1 cellular context compared by ENCODE assay signal in genomic region chr11:4094348-4095291, GRCh38.
A peak's percentile ranks its signal among the peaks of the same experiment; 100 is the strongest.
TF ChIP-seq lines count a peak whose summit lies in the region.

Gene RRM1, plus strand, starts transcription at chr11:4094799. Its CDS starts 214 bp downstream, at chr11:4095013.

TF ChIP-seq in HCT116, 20 proteins besides CTCF, POLR2A, EP300 and RAD21 (continued from another document):
- TF ChIP-seq POLR2AphosphoS5 (IDR thresholded peaks at IDR 0.05; ENCODE audit: low read depth, low read length) (peak; percentile 83), FOSL1 (IDR thresholded peaks at IDR 0.05; ENCODE audit: low read depth) (no peak), JUND (IDR thresholded peaks at IDR 0.05) (no peak; the same call in 1 of the 2 replicates), TCF7L2 (IDR thresholded peaks at IDR 0.05; ENCODE audit: borderline replicate concordance, extremely low read depth, insufficient read depth, insufficient read length) (peak; percentile 58)
